Comparison of ENCODE assay signal across 30 cellular contexts in genomic region chr15:32889189-32889588, GRCh38.
"Had no signal": no experiment of that assay in that cellular context is flagged by ENCODE, and none has a peak within 500 bp of the region (broad histone marks: within the 10 kb centered on the region; RNA-seq: fewer than 3 reads in every experiment).

No MANE protein-coding gene starts in this region.

- H3K36me3 Mint-ChIP-seq: memory B cell; mesothelial cell of epicardium; naive B cell; natural killer cell treated with Interleukin-12 subunit alpha and Interleukin-12 subunit beta and Interleukin-15 and Interleukin-18, amount 100 ng/mL, for 72 hours; stimulated activated effector memory CD8-positive, alpha-beta T cell treated with anti-CD3 and anti-CD28 coated beads, Interleukin-12 subunit alpha, Interleukin-12 subunit beta, amount 100 ng/mL, for 72 hours had no signal

- H3K9ac ChIP-seq: parathyroid adenoma had no signal

- H3K4me1 ChIP-seq: colonic mucosa, parathyroid adenoma, right atrium auricular region, testis, tibial nerve had no signal

- DNase-seq: colonic mucosa; effector CD8-positive, alpha-beta T cell; endodermal cell; foreskin melanocyte; kidney; mucosa of descending colon; naive B cell; stimulated activated CD4-positive, alpha-beta T cell treated with anti-CD3 and anti-CD28 coated beads, Interleukin-2, amount 100 ng/mL, for 24 hours; stimulated activated CD4-positive, alpha-beta T cell treated with anti-CD3 and anti-CD28 coated beads, Interleukin-4, amount 100 ng/mL, for 24 hours; stimulated activated naive CD4-positive, alpha-beta T cell treated with Interleukin-2 at 50 U/mL for 16 hours; stomach; substantia nigra; testis; upper lobe of left lung had no signal

- H3K4me3 Mint-ChIP-seq: dendritic cell treated with granulocyte-macrophage colony-stimulating factor and Interleukin-4, amounts not matched to agents 40 ng/mL and 50 ng/mL, for 4 days; endodermal cell; memory B cell; mesothelial cell of epicardium; naive B cell; natural killer cell treated with Interleukin-12 subunit alpha and Interleukin-12 subunit beta and Interleukin-15 and Interleukin-18, amount 100 ng/mL, for 72 hours; neural crest cell; stimulated activated effector memory CD8-positive, alpha-beta T cell treated with anti-CD3 and anti-CD28 coated beads, Interleukin-12 subunit alpha, Interleukin-12 subunit beta, amount 100 ng/mL, for 72 hours had no signal

- H3K27ac ChIP-seq: colonic mucosa, epithelial cell of prostate, neutrophil, parathyroid adenoma, right atrium auricular region, testis, tibial nerve, upper lobe of left lung had no signal

- H3K4me3 ChIP-seq: colonic mucosa, lung, mucosa of descending colon, right atrium auricular region, stomach, testis, tibial nerve, upper lobe of left lung had no signal

- H3K9me3 Mint-ChIP-seq: dendritic cell treated with granulocyte-macrophage colony-stimulating factor and Interleukin-4, amounts not matched to agents 40 ng/mL and 50 ng/mL, for 4 days; endodermal cell; memory B cell; naive B cell; natural killer cell treated with Interleukin-12 subunit alpha and Interleukin-12 subunit beta and Interleukin-15 and Interleukin-18, amount 100 ng/mL, for 72 hours; neural crest cell; stimulated activated effector memory CD8-positive, alpha-beta T cell treated with anti-CD3 and anti-CD28 coated beads, Interleukin-12 subunit alpha, Interleukin-12 subunit beta, amount 100 ng/mL, for 72 hours had no signal

- H3K4me1 Mint-ChIP-seq: memory B cell; naive B cell; stimulated activated effector memory CD8-positive, alpha-beta T cell treated with anti-CD3 and anti-CD28 coated beads, Interleukin-12 subunit alpha, Interleukin-12 subunit beta, amount 100 ng/mL, for 72 hours had no signal

- ATAC-seq: esophagus mucosa; left lobe of liver; mucosa of descending colon; natural killer cell treated with Interleukin-12 subunit alpha and Interleukin-12 subunit beta and Interleukin-15 and Interleukin-18, amount 100 ng/mL, for 72 hours; sciatic nerve; stimulated activated effector memory CD8-positive, alpha-beta T cell treated with anti-CD3 and anti-CD28 coated beads, Interleukin-12 subunit alpha, Interleukin-12 subunit beta, amount 100 ng/mL, for 72 hours had no signal

- H3K27me3 ChIP-seq: colonic mucosa, neutrophil, right atrium auricular region, stomach, testis, tibial nerve, upper lobe of left lung had no signal

- H3K36me3 ChIP-seq: colonic mucosa, neutrophil, right atrium auricular region, tibial nerve, upper lobe of left lung had no signal

- H3K9me3 ChIP-seq: colonic mucosa, mucosa of descending colon, neutrophil, right atrium auricular region, stomach, testis, tibial nerve, upper lobe of left lung had no signal

- H3K27me3 Mint-ChIP-seq: dendritic cell treated with granulocyte-macrophage colony-stimulating factor and Interleukin-4, amounts not matched to agents 40 ng/mL and 50 ng/mL, for 4 days; memory B cell; progenitor cell of endocrine pancreas had no signal

- H3K27ac Mint-ChIP-seq: dendritic cell treated with granulocyte-macrophage colony-stimulating factor and Interleukin-4, amounts not matched to agents 40 ng/mL and 50 ng/mL, for 4 days; endodermal cell; memory B cell; mesothelial cell of epicardium; natural killer cell treated with Interleukin-12 subunit alpha and Interleukin-12 subunit beta and Interleukin-15 and Interleukin-18, amount 100 ng/mL, for 72 hours; progenitor cell of endocrine pancreas; stimulated activated effector memory CD8-positive, alpha-beta T cell treated with anti-CD3 and anti-CD28 coated beads, Interleukin-12 subunit alpha, Interleukin-12 subunit beta, amount 100 ng/mL, for 72 hours had no signal
